In the genomic region with DNA sequence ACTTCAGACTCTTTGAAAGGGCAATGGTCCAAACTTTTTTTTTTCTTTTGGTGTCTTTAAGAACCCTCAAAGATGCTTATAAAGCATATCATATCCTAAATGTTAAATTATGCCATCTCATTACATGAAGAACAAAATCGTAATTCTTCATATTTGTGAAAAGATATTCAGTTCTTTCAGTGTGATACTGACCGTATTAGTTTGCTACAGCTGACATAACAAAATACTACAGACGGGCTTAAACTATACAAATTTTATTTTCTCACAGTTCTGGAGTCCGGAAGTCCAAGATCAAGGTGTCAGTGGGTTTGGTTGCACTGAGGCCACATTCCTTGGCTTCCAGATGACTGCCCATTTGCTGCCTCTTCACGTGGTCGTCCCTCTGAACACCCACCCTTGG, we compare ENCODE assay signal across 3 cellular contexts.
TF ChIP-seq lines count a peak whose summit lies in the region.

No MANE protein-coding gene starts in this region.

TF ChIP-seq in HepG2, 621 proteins besides CTCF, POLR2A, EP300 and RAD21:
- TF ChIP-seq, protein P1, sequence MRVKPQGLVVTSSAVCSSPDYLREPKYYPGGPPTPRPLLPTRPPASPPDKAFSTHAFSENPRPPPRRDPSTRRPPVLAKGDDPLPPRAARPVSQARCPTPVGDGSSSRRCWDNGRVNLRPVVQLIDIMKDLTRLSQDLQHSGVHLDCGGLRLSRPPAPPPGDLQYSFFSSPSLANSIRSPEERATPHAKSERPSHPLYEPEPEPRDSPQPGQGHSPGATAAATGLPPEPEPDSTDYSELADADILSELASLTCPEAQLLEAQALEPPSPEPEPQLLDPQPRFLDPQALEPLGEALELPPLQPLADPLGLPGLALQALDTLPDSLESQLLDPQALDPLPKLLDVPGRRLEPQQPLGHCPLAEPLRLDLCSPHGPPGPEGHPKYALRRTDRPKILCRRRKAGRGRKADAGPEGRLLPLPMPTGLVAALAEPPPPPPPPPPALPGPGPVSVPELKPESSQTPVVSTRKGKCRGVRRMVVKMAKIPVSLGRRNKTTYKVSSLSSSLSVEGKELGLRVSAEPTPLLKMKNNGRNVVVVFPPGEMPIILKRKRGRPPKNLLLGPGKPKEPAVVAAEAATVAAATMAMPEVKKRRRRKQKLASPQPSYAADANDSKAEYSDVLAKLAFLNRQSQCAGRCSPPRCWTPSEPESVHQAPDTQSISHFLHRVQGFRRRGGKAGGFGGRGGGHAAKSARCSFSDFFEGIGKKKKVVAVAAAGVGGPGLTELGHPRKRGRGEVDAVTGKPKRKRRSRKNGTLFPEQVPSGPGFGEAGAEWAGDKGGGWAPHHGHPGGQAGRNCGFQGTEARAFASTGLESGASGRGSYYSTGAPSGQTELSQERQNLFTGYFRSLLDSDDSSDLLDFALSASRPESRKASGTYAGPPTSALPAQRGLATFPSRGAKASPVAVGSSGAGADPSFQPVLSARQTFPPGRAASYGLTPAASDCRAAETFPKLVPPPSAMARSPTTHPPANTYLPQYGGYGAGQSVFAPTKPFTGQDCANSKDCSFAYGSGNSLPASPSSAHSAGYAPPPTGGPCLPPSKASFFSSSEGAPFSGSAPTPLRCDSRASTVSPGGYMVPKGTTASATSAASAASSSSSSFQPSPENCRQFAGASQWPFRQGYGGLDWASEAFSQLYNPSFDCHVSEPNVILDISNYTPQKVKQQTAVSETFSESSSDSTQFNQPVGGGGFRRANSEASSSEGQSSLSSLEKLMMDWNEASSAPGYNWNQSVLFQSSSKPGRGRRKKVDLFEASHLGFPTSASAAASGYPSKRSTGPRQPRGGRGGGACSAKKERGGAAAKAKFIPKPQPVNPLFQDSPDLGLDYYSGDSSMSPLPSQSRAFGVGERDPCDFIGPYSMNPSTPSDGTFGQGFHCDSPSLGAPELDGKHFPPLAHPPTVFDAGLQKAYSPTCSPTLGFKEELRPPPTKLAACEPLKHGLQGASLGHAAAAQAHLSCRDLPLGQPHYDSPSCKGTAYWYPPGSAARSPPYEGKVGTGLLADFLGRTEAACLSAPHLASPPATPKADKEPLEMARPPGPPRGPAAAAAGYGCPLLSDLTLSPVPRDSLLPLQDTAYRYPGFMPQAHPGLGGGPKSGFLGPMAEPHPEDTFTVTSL (CRISPR knock-in tag; IDR thresholded peaks at IDR 0.05; ENCODE audit: borderline replicate concordance) = no peak
- no peak for TF ChIP-seq ZNF432 (CRISPR knock-in tag; IDR thresholded peaks at IDR 0.05; ENCODE audit: borderline replicate concordance)
- peak; percentile 92 for TF ChIP-seq ZNF12 (CRISPR knock-in tag; IDR thresholded peaks at IDR 0.05)

TF ChIP-seq in GM23338, 12 proteins besides CTCF, POLR2A, EP300 and RAD21:
- TF ChIP-seq ZNF114 (CRISPR knock-in tag; IDR thresholded peaks at IDR 0.05) = no peak
- no peak for TF ChIP-seq ETS1 (IDR thresholded peaks at IDR 0.05)
- no peak for TF ChIP-seq ZNF331 (CRISPR knock-in tag; IDR thresholded peaks at IDR 0.05; ENCODE audit: low read depth)
- TF ChIP-seq CREB1 (CRISPR knock-in tag; IDR thresholded peaks at IDR 0.05; ENCODE audit: low read depth) = no peak
- no peak for TF ChIP-seq EZH2 (IDR thresholded peaks at IDR 0.05; ENCODE audit: low read depth, unreplicated experiment)
- no peak for TF ChIP-seq ZNF462 (CRISPR knock-in tag; IDR thresholded peaks at IDR 0.05)

TF ChIP-seq in K562, 482 proteins besides CTCF, POLR2A, EP300 and RAD21:
- no peak for TF ChIP-seq E4F1 (CRISPR knock-in tag; IDR thresholded peaks at IDR 0.05; ENCODE audit: borderline replicate concordance)
- no peak for TF ChIP-seq SMARCE1 (IDR thresholded peaks at IDR 0.05)
- TF ChIP-seq MYC (IDR thresholded peaks at IDR 0.05; ENCODE audit: low read depth, low read length) = no peak
- TF ChIP-seq MYC (CRISPR knock-in tag; IDR thresholded peaks at IDR 0.05; ENCODE audit: borderline replicate concordance, low read depth) = no peak
- TF ChIP-seq MTF1 (CRISPR knock-in tag; IDR thresholded peaks at IDR 0.05; ENCODE audit: borderline replicate concordance) = no peak
- TF ChIP-seq KAT2B (IDR thresholded peaks at IDR 0.05; ENCODE audit: low read depth, low read length) = no peak
